Comparison of ENCODE assay signal across 8 cellular contexts in the genomic region with DNA sequence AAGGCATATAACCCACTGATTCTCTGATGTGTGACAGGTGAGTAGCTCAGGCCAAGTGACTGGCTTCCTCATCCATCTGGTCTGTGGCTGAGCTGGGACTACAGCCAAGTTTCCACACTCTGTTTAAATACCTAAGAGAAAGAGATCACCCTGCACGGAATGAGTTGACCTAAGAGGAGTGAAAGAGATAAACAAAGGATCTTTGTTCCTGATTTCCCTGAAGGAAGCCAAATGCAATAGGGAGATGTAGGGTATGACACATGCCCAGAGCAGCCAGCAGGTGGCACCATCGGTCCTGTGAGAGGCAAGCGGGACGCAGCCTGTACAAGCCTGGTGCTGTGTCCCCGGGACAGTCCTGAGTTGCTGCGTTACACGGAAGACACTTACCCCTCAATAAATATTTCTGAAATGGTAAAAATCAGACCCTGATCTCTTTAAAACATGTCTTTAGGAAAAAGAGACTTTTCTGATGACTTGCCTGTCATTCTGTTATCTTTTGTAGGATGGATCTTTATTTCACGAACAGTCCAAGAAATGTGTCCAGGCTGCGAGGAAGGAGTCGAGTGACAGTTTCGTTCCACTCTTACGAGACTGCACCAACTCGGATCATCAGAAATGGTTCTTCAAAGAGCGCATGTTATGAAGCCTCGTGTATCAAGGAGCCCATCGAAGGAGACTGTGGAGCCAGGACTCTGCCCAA. TPM values are rescaled to one million over a fixed set of nuclear protein-coding genes. Genes with fewer than 3 reads are reported as not detected.
DNase-seq lines count a peak whose midpoint lies in the region; ATAC-seq, FAIRE-seq and TF ChIP-seq lines count a peak whose summit lies in the region.

No MANE protein-coding gene starts in this region.

- no peaks in the 10 kb centered on the region for H3K9me3 ChIP-seq in keratinocyte (ENCODE audit: control insufficient read depth, low read depth, low read length)

- no peaks in the 10 kb centered on the region for H3K9me3 Mint-ChIP-seq in activated B cell treated with CpG ODN at 0.5 μM for 24 hours

- H3K27ac Mint-ChIP-seq in activated B cell treated with CpG ODN at 0.5 μM for 24 hours = no peak overlapping the region

- no peak overlapping the region for H3K27ac ChIP-seq in keratinocyte (ENCODE audit: control insufficient read depth, insufficient read depth, low read length)

- no peaks in the 10 kb centered on the region for H3K27me3 ChIP-seq in keratinocyte (ENCODE audit: control insufficient read depth, extremely low read depth, insufficient read depth, low read length)

- TF ChIP-seq CTCF in activated B cell treated with CpG ODN at 0.5 μM for 24 hours (IDR thresholded peaks at IDR 0.05) (peak; percentile 59), cardiac fibroblast (IDR thresholded peaks at IDR 0.05; ENCODE audit: low read depth, low read length) (peak; percentile 94), keratinocyte (optimal IDR thresholded peaks at IDR 0.05 in 1 of 3, IDR thresholded peaks at IDR 0.05 in 1 of 3, conservative IDR thresholded peaks at IDR 0.05 in 1 of 3; ENCODE audit: extremely low read depth in 1 of 3, insufficient read depth in 2 of 3, low read length in 3 of 3) (peak; percentile 93 to 99 (median 97))

- CTCF ChIA-PET in activated B cell treated with CpG ODN at 0.5 μM for 24 hours (lab: Charles Lee) = interaction anchor here (0.7 to 5.1 kb wide), 19 partner anchors 9 to 1747 kb away, joined by 3 to 65 read pairs (median 3); no protein-coding TSS in a partner anchor

- peak; percentile 97 for FAIRE-seq in keratinocyte (lab: Jason Lieb, UNC)

- no peaks in the 10 kb centered on the region for H3K36me3 ChIP-seq in keratinocyte (ENCODE audit: control insufficient read depth in 2 of 2, extremely low read depth in 1 of 2, insufficient read depth in 2 of 2, low read length in 2 of 2)

- peak overlapping the region in 1 of 2 donors; percentile 38 for H3K4me3 ChIP-seq in cardiac fibroblast (replicated peaks in 1 of 2; ENCODE audit: low read depth in 2 of 2, low read length in 2 of 2)
- no peak overlapping the region for H3K4me3 ChIP-seq in keratinocyte (ENCODE audit: control insufficient read depth in 2 of 3, extremely low read depth in 1 of 3, insufficient read depth in 2 of 3, low read depth in 1 of 3, low read length in 3 of 3)

- H4K20me1 ChIP-seq in keratinocyte (ENCODE audit: control insufficient read depth, extremely low read depth, insufficient read depth, low read length) = no peaks in the 10 kb centered on the region

- no peaks in the 10 kb centered on the region for H3K27me3 Mint-ChIP-seq in activated B cell treated with CpG ODN at 0.5 μM for 24 hours

- H3K4me2 ChIP-seq in keratinocyte (ENCODE audit: control insufficient read depth, extremely low read depth, insufficient read depth, low read depth, low read length) = peak overlapping the region; percentile 39

- ATAC-seq in HG02981 (IDR thresholded peaks at IDR 0.05; ENCODE audit: unreplicated experiment) = peak; percentile 93
- ATAC-seq in activated B cell treated with CpG ODN at 0.5 μM for 24 hours (ENCODE audit: low read depth) = peak; percentile 97

- POLR2A ChIA-PET in activated B cell treated with CpG ODN at 0.5 μM for 24 hours (lab: Charles Lee) = interaction anchor here (1.0 kb wide), 1 partner anchor 52 kb away, joined by 3 read pairs; the partner anchor contains the start of gene ANKS6

- H2AFZ ChIP-seq in keratinocyte (ENCODE audit: control insufficient read depth, low read length) = peak overlapping the region; percentile 11

- peak; percentile 46 for DNase-seq in NK-92 treated with Interleukin-12 subunit alpha and Interleukin-12 subunit beta, amount 100 ng/mL, for 24 hours (lab: John Stamatoyannopoulos, UW)
- no peak for DNase-seq in NK-92 (lab: John Stamatoyannopoulos, UW; ENCODE audit: unreplicated experiment)
- peak; percentile 91 for DNase-seq in NCI-H2196 (lab: John Stamatoyannopoulos, UW; ENCODE audit: unreplicated experiment)
- peak; percentile 59 for DNase-seq in activated B cell treated with CpG ODN at 0.5 μM for 24 hours
- DNase-seq in cardiac fibroblast (ENCODE audit: low read depth in 2 of 2) = peak; percentile 89 to 91
- peak; percentile 90 for DNase-seq in keratinocyte (ENCODE audit: low read depth, low spot score)
- peak; percentile 60 to 75 (median 73) for DNase-seq in stimulated activated CD4-positive, alpha-beta T cell treated with anti-CD3 and anti-CD28 coated beads, Interleukin-12 subunit alpha, Interleukin-12 subunit beta, amount 100 ng/mL, for 48 hours (ENCODE audit: low read depth in 2 of 3, low spot score in 1 of 3)

- H3K9ac ChIP-seq in keratinocyte (ENCODE audit: control insufficient read depth, extremely low read depth, insufficient read depth, low read length) = no peak overlapping the region

- no peaks in the 10 kb centered on the region for H3K9me1 ChIP-seq in keratinocyte (ENCODE audit: control insufficient read depth, extremely low read depth, insufficient read depth, low read length)

- no peaks in the 10 kb centered on the region for H3K4me1 Mint-ChIP-seq in activated B cell treated with CpG ODN at 0.5 μM for 24 hours

- H3K36me3 Mint-ChIP-seq in activated B cell treated with CpG ODN at 0.5 μM for 24 hours (ENCODE audit: low read depth) = peaks cover 6% of the 10 kb centered on the region

- no peaks in the 10 kb centered on the region for H3K79me2 ChIP-seq in keratinocyte (ENCODE audit: control insufficient read depth, insufficient read depth, low read length)

- H3K4me1 ChIP-seq in keratinocyte (ENCODE audit: control insufficient read depth, extremely low read depth, insufficient read depth, low read length) = peaks cover 15% of the 10 kb centered on the region

- intact Hi-C loops in activated B cell treated with CpG ODN at 0.5 μM for 24 hours (cut with micrococcal nuclease) = loop anchor here (1.0 to 5.0 kb wide), 7 partner anchors 127 to 1747 kb away; partner anchors contain the start of genes ALG2 and SEC61B

- dilution Hi-C loops in keratinocyte (cut with MboI; ENCODE audit: extremely low pct_ligation_motif_present, low sequenced_read_pairs) = no loop called here

- H3K4me3 Mint-ChIP-seq in activated B cell treated with CpG ODN at 0.5 μM for 24 hours = no peak overlapping the region

RNA-seq across cellular contexts. Expression of gene GALNT12, which starts 41.1 kb away (rescaled TPM):
- total RNA-seq in activated B cell treated with CpG ODN at 0.5 μM for 24 hours = 2.0 and 2.5 TPM in 2 replicates
- polyA plus RNA-seq in keratinocyte = 1.1 to 1.8 TPM (median 1.2 TPM) in 3 replicates
- 0.60 TPM for polyA plus RNA-seq in keratinocyte (2011; ENCODE audit: low read depth)
- polyA plus RNA-seq in keratinocyte (2011; cell fraction: cytosol; rRNA removed) = 0.44 and 0.74 TPM in 2 replicates
- polyA plus RNA-seq in keratinocyte (2011; cell fraction: nucleus; rRNA removed) = 1.5 and 1.6 TPM in 2 replicates
- 0.21 and 1.3 TPM in 2 replicates for polyA plus RNA-seq in keratinocyte (2012; ENCODE audit: low replicate concordance)
- 0.49 to 1.4 TPM (median 1.0 TPM) in 3 replicates for polyA minus RNA-seq in keratinocyte
- 0.96 TPM for polyA minus RNA-seq in keratinocyte (2011; cell fraction: cytosol; rRNA and poly(A)+ RNA removed)
- 1.2 and 1.5 TPM in 2 replicates for polyA minus RNA-seq in keratinocyte (2011; cell fraction: nucleus; rRNA and poly(A)+ RNA removed)

RNA-seq across cellular contexts. Expression of gene ANKS6, which starts 52.2 kb away (rescaled TPM):
- 12.1 and 14.8 TPM in 2 replicates for total RNA-seq in activated B cell treated with CpG ODN at 0.5 μM for 24 hours
- polyA plus RNA-seq in keratinocyte = 11.5 to 14.4 TPM (median 13.5 TPM) in 3 replicates
- 10.0 TPM for polyA plus RNA-seq in keratinocyte (2011; ENCODE audit: low read depth)
- 9.6 and 11.6 TPM in 2 replicates for polyA plus RNA-seq in keratinocyte (2011; cell fraction: cytosol; rRNA removed)
- polyA plus RNA-seq in keratinocyte (2011; cell fraction: nucleus; rRNA removed) = 21.0 and 23.5 TPM in 2 replicates
- 11.2 and 18.3 TPM in 2 replicates for polyA plus RNA-seq in keratinocyte (2012; ENCODE audit: low replicate concordance)
- 10.9 to 16.3 TPM (median 16.3 TPM) in 3 replicates for polyA minus RNA-seq in keratinocyte
- polyA minus RNA-seq in keratinocyte (2011; cell fraction: cytosol; rRNA and poly(A)+ RNA removed) = 14.6 TPM
- 8.4 and 12.4 TPM in 2 replicates for polyA minus RNA-seq in keratinocyte (2011; cell fraction: nucleus; rRNA and poly(A)+ RNA removed)
